ENCODE assay signal across 8 cellular contexts in the genomic region with DNA sequence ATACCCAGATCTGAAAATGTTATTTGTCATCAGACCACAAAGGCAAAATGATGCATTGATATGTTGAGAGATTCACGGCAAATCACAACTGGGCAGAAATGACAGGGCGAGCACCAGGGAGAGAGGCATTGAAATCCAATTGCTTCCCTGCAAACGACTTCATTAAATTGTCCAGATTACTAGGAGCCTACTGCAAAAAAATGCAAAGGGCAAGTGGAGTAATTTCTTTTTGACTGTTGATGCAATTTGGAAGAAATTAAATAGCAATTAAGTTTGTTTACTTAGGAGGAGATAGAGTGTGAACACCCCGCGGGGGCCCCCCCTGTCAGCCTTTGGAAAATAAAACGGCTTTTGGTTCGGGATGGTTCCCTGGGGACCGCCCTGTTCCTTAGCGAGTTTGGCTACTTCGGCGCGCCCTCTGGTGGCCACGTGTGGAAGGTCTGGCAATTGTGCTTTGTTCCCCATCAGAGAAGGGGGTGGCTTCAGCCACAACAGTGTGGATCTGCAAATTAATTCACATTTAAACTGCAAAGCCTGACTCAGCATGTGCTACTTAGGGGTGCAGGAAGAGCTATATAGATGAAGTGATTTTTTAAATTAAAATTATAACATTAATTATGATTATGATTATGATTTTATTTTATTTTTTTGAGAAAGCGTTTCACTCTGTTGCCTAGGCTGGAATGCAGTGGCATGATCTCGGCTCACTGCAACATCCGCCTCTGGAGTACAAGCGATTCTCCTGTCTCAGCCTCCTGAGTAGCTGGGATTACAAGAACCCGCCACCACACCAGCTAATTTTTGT.
DNase-seq lines count a peak whose midpoint lies in the region; ATAC-seq and TF ChIP-seq lines count a peak whose summit lies in the region.

No MANE protein-coding gene starts in this region.

- H3K27ac ChIP-seq in RWPE2 (ENCODE audit: poor library complexity, severe bottlenecking) = no peak overlapping the region

- H3K36me3 ChIP-seq in RWPE2 (ENCODE audit: low read depth) = no peaks in the 10 kb centered on the region

- H3K27me3 ChIP-seq in RWPE2 (ENCODE audit: insufficient read depth, poor library complexity, severe bottlenecking) = no peaks in the 10 kb centered on the region

- DNase-seq in DMS79 treated with DMSO at 0.1 percent for 48 hours (lab: John Stamatoyannopoulos, UW) = peak; percentile 79
- peak; percentile 74 for DNase-seq in RWPE2 (ENCODE audit: low spot score)
- peak; percentile 93 for DNase-seq in activated effector memory CD4-positive, alpha-beta T cell treated with anti-CD3 and anti-CD28 coated beads, Interleukin-2, amount 50 U/mL, for 16 hours
- peak; percentile 48 for DNase-seq in foreskin melanocyte
- peak; percentile 14 for DNase-seq in non-pigmented ciliary epithelial cell (ENCODE audit: low read depth)
- DNase-seq in stromal cell of bone marrow (ENCODE audit: low read depth) = peak; percentile 61

- no peak overlapping the region for H3K4me3 ChIP-seq in RWPE2 (ENCODE audit: severe bottlenecking)

- ATAC-seq in RWPE2 (ENCODE audit: low read depth) = peak; percentile 97
- ATAC-seq in HG03095 (IDR thresholded peaks at IDR 0.05; ENCODE audit: unreplicated experiment) = no peak

- no peaks in the 10 kb centered on the region for H3K9me3 ChIP-seq in RWPE2 (ENCODE audit: severe bottlenecking)

- H3K4me1 ChIP-seq in RWPE2 (ENCODE audit: insufficient read depth, poor library complexity, severe bottlenecking) = no peaks in the 10 kb centered on the region

- TF ChIP-seq CTCF in LNCAP (IDR thresholded peaks at IDR 0.05) (peak; percentile 91), RWPE2 (IDR thresholded peaks at IDR 0.05; ENCODE audit: poor library complexity, severe bottlenecking) (peak; percentile 97)

Comparison
In these comparisons a context has a peak if more than half of its experiments do, and no peak if none do; other contexts are left out.
1. DNase-seq: peak in every context shown above with its lines; median percentile 93 in activated effector memory CD4-positive, alpha-beta T cell treated with anti-CD3 and anti-CD28 coated beads, Interleukin-2, amount 50 U/mL, for 16 hours; 79 in DMS79 treated with DMSO at 0.1 percent for 48 hours; 74 in RWPE2; 61 in stromal cell of bone marrow; 48 in foreskin melanocyte; 14 in non-pigmented ciliary epithelial cell.